ENCODE assay signal across 9 cellular contexts in genomic region chr20:3082306-3082951, GRCh38. TPM values are rescaled to one million over a fixed set of nuclear protein-coding genes. Genes with fewer than 3 reads are reported as not detected.
DNase-seq lines count a peak whose midpoint lies in the region; ATAC-seq and TF ChIP-seq lines count a peak whose summit lies in the region.
"Had no signal": no experiment of that assay in that cellular context is flagged by ENCODE, and none has a peak within 500 bp of the region (broad histone marks: within the 10 kb centered on the region; RNA-seq: fewer than 3 reads in every experiment).

No MANE protein-coding gene starts in this region.

- intact Hi-C loops in Right ventricle myocardium inferior (cut with DNase I) = no loop called here

- peaks cover 12% of the 10 kb centered on the region for H3K4me1 Mint-ChIP-seq in central memory CD8-positive, alpha-beta T cell
- no peaks in the 10 kb centered on the region for H3K4me1 Mint-ChIP-seq in mesothelial cell of epicardium

- in situ Hi-C loops in ACHN (cut with HindIII; ENCODE audit: low pct_ligation_motif_present, low pct_unique_long_range_greater_than_20kb, low sequenced_read_pairs) = no loop called here

- 3% methylated on average over 71 of the region's 71 CpGs for WGBS in urinary bladder

- peak; percentile 21 to 53 for DNase-seq in cardiac muscle cell (ENCODE audit: low read depth in 1 of 2, low spot score in 1 of 2)
- DNase-seq in Right ventricle myocardium inferior (ENCODE audit: missing footprints) = no peak
- no peak for DNase-seq in central memory CD8-positive, alpha-beta T cell (ENCODE audit: low spot score in 2 of 2)
- DNase-seq in mesothelial cell of epicardium (ENCODE audit: low spot score in 2 of 2, unreplicated experiment in 2 of 2) = no peak
- no peak for DNase-seq in ACHN
- no peak for DNase-seq in HUDEP-2 (lab: John Stamatoyannopoulos, UW; ENCODE audit: unreplicated experiment in 76 of 76)

- no peak overlapping the region for H3K27ac Mint-ChIP-seq in central memory CD8-positive, alpha-beta T cell (ENCODE audit: low read depth)
- no peak overlapping the region for H3K27ac Mint-ChIP-seq in mesothelial cell of epicardium

- ATAC-seq in Right ventricle myocardium inferior (no peak), HG03159 (IDR thresholded peaks at IDR 0.05; ENCODE audit: unreplicated experiment) (no peak)
- peak; percentile 40 for ATAC-seq in central memory CD8-positive, alpha-beta T cell (replicated peaks; ENCODE audit: extremely low read depth, poor library complexity, severe bottlenecking)

- peak overlapping the region; percentile 64 for H3K4me3 Mint-ChIP-seq in central memory CD8-positive, alpha-beta T cell
- peak overlapping the region; percentile 49 for H3K4me3 Mint-ChIP-seq in mesothelial cell of epicardium

- no peak for TF ChIP-seq CTCF in cardiac muscle cell (IDR thresholded peaks at IDR 0.05; ENCODE audit: low read depth, low read length)
- no peak for TF ChIP-seq CTCF in mesothelial cell of epicardium (IDR thresholded peaks at IDR 0.05; ENCODE audit: unreplicated experiment)

- peaks cover 75% of the 10 kb centered on the region for H3K27me3 ChIP-seq in cardiac muscle cell

- H3K36me3 ChIP-seq in cardiac muscle cell (no peaks in the 10 kb centered on the region), urinary bladder (ENCODE audit: insufficient read depth) (no peaks in the 10 kb centered on the region)

- peaks cover 63% of the 10 kb centered on the region for H3K27me3 Mint-ChIP-seq in central memory CD8-positive, alpha-beta T cell
- peaks cover 73% of the 10 kb centered on the region for H3K27me3 Mint-ChIP-seq in mesothelial cell of epicardium (ENCODE audit: low read depth)

- no peaks in the 10 kb centered on the region for H3K9me3 ChIP-seq in cardiac muscle cell (ENCODE audit: low read depth)

- H3K36me3 Mint-ChIP-seq in central memory CD8-positive, alpha-beta T cell (ENCODE audit: insufficient read depth) = no peaks in the 10 kb centered on the region
- H3K36me3 Mint-ChIP-seq in mesothelial cell of epicardium = no peaks in the 10 kb centered on the region

- no peak overlapping the region for H3K27ac ChIP-seq in cardiac muscle cell
- no peak overlapping the region for H3K27ac ChIP-seq in urinary bladder (ENCODE audit: low read depth)

- H3K9me3 Mint-ChIP-seq in central memory CD8-positive, alpha-beta T cell = no peaks in the 10 kb centered on the region
- no peaks in the 10 kb centered on the region for H3K9me3 Mint-ChIP-seq in mesothelial cell of epicardium

- H3K4me3 ChIP-seq in cardiac muscle cell = peak overlapping the region; percentile 17
- H3K4me3 ChIP-seq in urinary bladder (ENCODE audit: low read depth, low read length) = peak overlapping the region; percentile 38

- H3K4me1 ChIP-seq in cardiac muscle cell (ENCODE audit: low read depth) = no peaks in the 10 kb centered on the region
- H3K4me1 ChIP-seq in urinary bladder (ENCODE audit: insufficient read depth) = no peaks in the 10 kb centered on the region

RNA-seq across cellular contexts. Expression of gene AVP, which starts 2.1 kb away (rescaled TPM):
- total RNA-seq in cardiac muscle cell = not detected in 2 replicates
- not detected in 2 replicates for polyA plus RNA-seq in cardiac muscle cell
- 0.84 TPM for total RNA-seq in Right ventricle myocardium inferior
- total RNA-seq in mesothelial cell of epicardium = not detected in 3 replicates
- total RNA-seq in urinary bladder = not detected
- not detected for polyA plus RNA-seq in urinary bladder
- polyA plus RNA-seq: keratinocyte had no signal

RNA-seq across cellular contexts. Expression of gene OXT, which starts 11.0 kb away (rescaled TPM):
- not detected in 2 replicates for total RNA-seq in cardiac muscle cell
- polyA plus RNA-seq in cardiac muscle cell = not detected in 2 replicates
- total RNA-seq in Right ventricle myocardium inferior = 0.54 TPM
- total RNA-seq in mesothelial cell of epicardium = not detected in 3 replicates
- total RNA-seq in urinary bladder = not detected
- polyA plus RNA-seq in urinary bladder = 0.48 TPM
- polyA plus RNA-seq: keratinocyte had no signal

RNA-seq across cellular contexts. Expression of gene MRPS26, which starts 36.6 kb away (rescaled TPM):
- total RNA-seq in cardiac muscle cell = 129 and 133 TPM in 2 replicates
- polyA plus RNA-seq in cardiac muscle cell = 159 and 164 TPM in 2 replicates
- total RNA-seq in Right ventricle myocardium inferior = 52.2 TPM
- 56.9 to 66.3 TPM (median 57.0 TPM) in 3 replicates for total RNA-seq in mesothelial cell of epicardium
- 18.3 TPM for total RNA-seq in urinary bladder
- polyA plus RNA-seq in urinary bladder = 97.4 TPM

RNA-seq across cellular contexts. Expression of gene GNRH2, which starts 39.0 kb away (rescaled TPM):
- 5.3 TPM in 1 of 2 replicates, not detected in the other for total RNA-seq in cardiac muscle cell
- 0.24 TPM in 1 of 2 replicates, not detected in the other for polyA plus RNA-seq in cardiac muscle cell
- not detected for total RNA-seq in Right ventricle myocardium inferior
- total RNA-seq in mesothelial cell of epicardium = 1.6 to 2.1 TPM (median 1.9 TPM) in 3 replicates
- not detected for total RNA-seq in urinary bladder
- not detected for polyA plus RNA-seq in urinary bladder

Comparison
In these comparisons a context has a peak if more than half of its experiments do, and no peak if none do; other contexts are left out.
1. DNase-seq: peak in cardiac muscle cell (2 of 2); none in Right ventricle myocardium inferior (single experiment), central memory CD8-positive, alpha-beta T cell (0 of 2), mesothelial cell of epicardium (0 of 2), ACHN (single experiment) and HUDEP-2 (0 of 76).